In genomic region chr12:11795192-11795909, GRCh38 we compare ENCODE assay signal across 13 cellular contexts.
DNase-seq lines count a peak whose midpoint lies in the region; ATAC-seq, FAIRE-seq and TF ChIP-seq lines count a peak whose summit lies in the region.
"Had no signal": no experiment of that assay in that cellular context is flagged by ENCODE, and none has a peak within 500 bp of the region (broad histone marks: within the 10 kb centered on the region; RNA-seq: fewer than 3 reads in every experiment).

No MANE protein-coding gene starts in this region.

- H3K4me2 ChIP-seq in astrocyte (ENCODE audit: low read length) (peak overlapping the region; percentile 64), mesenchymal stem cell (ENCODE audit: low read length, poor library complexity, severe bottlenecking) (no peak overlapping the region)

- no peak overlapping the region for H3K4ac ChIP-seq in mesenchymal stem cell (ENCODE audit: low read depth in 1 of 2, low read length in 2 of 2)

- no peak overlapping the region for H2BK120ac ChIP-seq in mesenchymal stem cell (ENCODE audit: low read depth, low read length)

- H3K27me3 Mint-ChIP-seq in astrocyte (ENCODE audit: low read depth, unreplicated experiment), result no peaks in the 10 kb centered on the region
- H3K27me3 Mint-ChIP-seq: activated naive CD8-positive, alpha-beta T cell treated with anti-CD3 and anti-CD28 coated beads, Interleukin-2, amount 50 U/mL, for 24 hours had no signal

- peak overlapping the region; percentile 59 to 64 for H2BK12ac ChIP-seq in mesenchymal stem cell (ENCODE audit: low read length in 2 of 2)

- peaks cover 62% of the 10 kb centered on the region for H3K4me1 Mint-ChIP-seq in astrocyte (ENCODE audit: low read depth, unreplicated experiment)

- peaks cover 6% of the 10 kb centered on the region for H3K36me3 Mint-ChIP-seq in astrocyte (ENCODE audit: low read depth, unreplicated experiment)

- intact Hi-C loops in transverse colon (cut with DNase I; ENCODE audit: low total_unique reads), result no loop called here

- no peak for TF ChIP-seq EP300 in transverse colon (IDR thresholded peaks at IDR 0.05; ENCODE audit: low read depth)

- H3K27ac ChIP-seq in astrocyte (ENCODE audit: low read depth, low read length), result peak overlapping the region; percentile 87
- H3K27ac ChIP-seq in mesenchymal stem cell (ENCODE audit: low read length, poor library complexity, severe bottlenecking), result peak overlapping the region; percentile 97
- H3K27ac ChIP-seq in transverse colon, result peak overlapping the region; percentile 76 to 85 (median 80)

- H3K9ac ChIP-seq in astrocyte (ENCODE audit: low read length) (peak overlapping the region; percentile 65), mesenchymal stem cell (ENCODE audit: low read length) (no peak overlapping the region)

- H3K27me3 ChIP-seq in astrocyte (ENCODE audit: insufficient read depth, low read length) (no peaks in the 10 kb centered on the region), mesenchymal stem cell (ENCODE audit: control insufficient read depth in 1 of 2, insufficient read depth in 1 of 2, low read length in 2 of 2) (no peaks in the 10 kb centered on the region), transverse colon (no peaks in the 10 kb centered on the region)

- DNase-seq in LoVo (ENCODE audit: low spot score) (peak; percentile 82), astrocyte (ENCODE audit: low read depth) (no peak), mesenchymal stem cell (no peak), transverse colon (peak; percentile 68), SW 1271 (lab: John Stamatoyannopoulos, UW) (no peak), NCI-H1048 (lab: John Stamatoyannopoulos, UW) (no peak)
- DNase-seq: activated naive CD8-positive, alpha-beta T cell treated with anti-CD3 and anti-CD28 coated beads, Interleukin-2, amount 50 U/mL, for 24 hours; NCI-H524; stimulated activated CD4-positive, alpha-beta T cell treated with anti-CD3 and anti-CD28 coated beads, Interleukin-4, amount 100 ng/mL, for 1 hour had no signal

- H4K8ac ChIP-seq in mesenchymal stem cell (ENCODE audit: low read length), result peak overlapping the region; percentile 47

- peaks cover 27% of the 10 kb centered on the region for H3K79me2 ChIP-seq in astrocyte (ENCODE audit: insufficient read depth, low read length)

- peaks cover 37% of the 10 kb centered on the region for H3K79me1 ChIP-seq in mesenchymal stem cell (replicated peaks; ENCODE audit: low read length, poor library complexity, severe bottlenecking)

- H3K4me3 ChIP-seq in astrocyte (ENCODE audit: insufficient read depth, low read depth, low read length) (no peak overlapping the region), mesenchymal stem cell (ENCODE audit: insufficient read depth in 1 of 2, low read depth in 1 of 2, low read length in 2 of 2) (no peak overlapping the region), transverse colon (no peak overlapping the region)

- peaks cover 2% of the 10 kb centered on the region for H3K9me3 Mint-ChIP-seq in astrocyte (ENCODE audit: unreplicated experiment)
- H3K9me3 Mint-ChIP-seq: activated naive CD8-positive, alpha-beta T cell treated with anti-CD3 and anti-CD28 coated beads, Interleukin-2, amount 50 U/mL, for 24 hours; neural crest cell; T-helper 1 cell treated with Interleukin-12 subunit alpha and Interleukin-12 subunit beta and Interleukin-4 antibody, amounts not matched to agents 30 μg/mL and 1 μg/mL, for 36 hours had no signal

- no peaks in the 10 kb centered on the region for H3K9me3 ChIP-seq in astrocyte (ENCODE audit: insufficient read depth, low read depth, low read length)
- no peaks in the 10 kb centered on the region for H3K9me3 ChIP-seq in mesenchymal stem cell (ENCODE audit: control insufficient read depth, low read length)
- H3K9me3 ChIP-seq in transverse colon, result no peaks in the 10 kb centered on the region

- no peak for TF ChIP-seq POLR2A in transverse colon (IDR thresholded peaks at IDR 0.05)

- no peak overlapping the region for H3K14ac ChIP-seq in mesenchymal stem cell (ENCODE audit: low read length in 2 of 2)

- H4K20me1 ChIP-seq in astrocyte (ENCODE audit: insufficient read depth, low read length), result peaks cover under 1% of the 10 kb centered on the region

- H3K4me3 Mint-ChIP-seq in astrocyte (ENCODE audit: unreplicated experiment), result no peak overlapping the region
- H3K4me3 Mint-ChIP-seq: activated naive CD8-positive, alpha-beta T cell treated with anti-CD3 and anti-CD28 coated beads, Interleukin-2, amount 50 U/mL, for 24 hours; neural crest cell; T-helper 1 cell treated with Interleukin-12 subunit alpha and Interleukin-12 subunit beta and Interleukin-4 antibody, amounts not matched to agents 30 μg/mL and 1 μg/mL, for 36 hours had no signal

- in situ Hi-C loops in transverse colon (cut with MboI; ENCODE audit: low pct_ligation_motif_present in 1 of 4, low pct_unique_long_range_greater_than_20kb in 1 of 4, low sequenced_read_pairs in 3 of 4), result no loop called here

- H3K36me3 ChIP-seq in astrocyte (ENCODE audit: insufficient read depth, low read length) (peaks cover 3% of the 10 kb centered on the region), mesenchymal stem cell (ENCODE audit: control insufficient read depth in 1 of 2, insufficient read depth in 2 of 2, low read depth in 1 of 2, low read length in 2 of 2) (peaks cover 0 to 3% of the 10 kb centered on the region in 2 experiments), transverse colon (no peaks in the 10 kb centered on the region)

- H3K4me1 ChIP-seq in astrocyte (ENCODE audit: insufficient read depth, low read length), result peaks cover 59% of the 10 kb centered on the region
- H3K4me1 ChIP-seq in mesenchymal stem cell (ENCODE audit: control insufficient read depth, insufficient read depth, low read depth, low read length), result peaks cover 25% of the 10 kb centered on the region
- peaks cover 24 to 63% (median 45%) of the 10 kb centered on the region in 4 donors for H3K4me1 ChIP-seq in transverse colon

- peak overlapping the region in 1 of 2 experiments; percentile 41 for H3K23ac ChIP-seq in mesenchymal stem cell (ENCODE audit: low read length in 2 of 2)

- peak overlapping the region; percentile 95 for H3K27ac Mint-ChIP-seq in astrocyte (ENCODE audit: unreplicated experiment)
- H3K27ac Mint-ChIP-seq: activated naive CD8-positive, alpha-beta T cell treated with anti-CD3 and anti-CD28 coated beads, Interleukin-2, amount 50 U/mL, for 24 hours; T-helper 1 cell treated with Interleukin-12 subunit alpha and Interleukin-12 subunit beta and Interleukin-4 antibody, amounts not matched to agents 30 μg/mL and 1 μg/mL, for 36 hours had no signal

- H2BK5ac ChIP-seq in mesenchymal stem cell (ENCODE audit: low read depth, low read length, poor library complexity, severe bottlenecking), result peak overlapping the region; percentile 88

- peak overlapping the region; percentile 99 for H2AK5ac ChIP-seq in mesenchymal stem cell (ENCODE audit: low read length, severe bottlenecking)

- no peak for ATAC-seq in GM21390 (IDR thresholded peaks at IDR 0.05; ENCODE audit: unreplicated experiment)
- ATAC-seq: activated naive CD8-positive, alpha-beta T cell treated with anti-CD3 and anti-CD28 coated beads, Interleukin-2, amount 50 U/mL, for 24 hours had no signal

- peak overlapping the region; percentile 60 for H2BK15ac ChIP-seq in mesenchymal stem cell (ENCODE audit: low read depth, poor library complexity, severe bottlenecking)

- no peak overlapping the region for H4K91ac ChIP-seq in mesenchymal stem cell (ENCODE audit: low read length)

- TF ChIP-seq CTCF in astrocyte (IDR thresholded peaks at IDR 0.05; ENCODE audit: insufficient read depth, low read depth, low read length) (no peak), transverse colon (IDR thresholded peaks at IDR 0.05) (peak in 2 of 5 experiments; percentile 15 to 39)

- FAIRE-seq in astrocyte (lab: Jason Lieb, UNC), result no peak
- FAIRE-seq: endometrium had no signal

- peak overlapping the region in 1 of 2 experiments; percentile 28 for H3K18ac ChIP-seq in mesenchymal stem cell (ENCODE audit: low read depth in 1 of 2, low read length in 2 of 2)

- H2AFZ ChIP-seq in astrocyte (ENCODE audit: low read depth, low read length), result no peak overlapping the region
- no peak overlapping the region for H2AFZ ChIP-seq in mesenchymal stem cell (ENCODE audit: low read depth, low read length)

- WGBS in mesenchymal stem cell, result 92% methylated on average over 7 of the region's 8 CpGs
- WGBS in transverse colon (ENCODE audit: low coverage in 1 of 2), 2 donors, result 37 to 71% methylated on average over 2 to 8 of the region's 8 CpGs

Comparison
In these comparisons a context has a peak if more than half of its experiments do, and no peak if none do; other contexts are left out.
1. DNase-seq: peak in LoVo (single experiment) and transverse colon (single experiment); none in astrocyte (single experiment), mesenchymal stem cell (single experiment), SW 1271 (0 of 2) and NCI-H1048 (single experiment).
2. Peak in every context shown above with its lines, with median percentiles within 50 percentile points of each other: H3K27ac ChIP-seq.